Comparison of ENCODE assay signal across 1 cellular context in the genomic region with DNA sequence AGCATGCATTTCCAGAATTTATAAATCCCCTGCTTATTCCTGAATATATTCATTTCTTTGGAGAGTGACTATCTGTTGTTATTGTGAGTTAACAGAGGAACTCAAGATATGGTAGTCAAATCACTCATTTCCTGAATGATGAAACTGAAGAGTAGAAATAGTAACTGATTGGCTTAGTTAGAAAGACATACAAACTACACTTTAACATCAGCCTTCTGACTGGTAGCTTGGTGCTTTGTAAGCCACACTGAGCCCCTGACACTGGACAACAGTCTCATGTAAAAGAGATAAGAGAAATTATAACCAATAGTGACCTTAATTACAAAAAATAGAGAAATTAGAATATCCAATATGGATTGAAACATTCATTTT.
TF ChIP-seq lines count a peak whose summit lies in the region.

No MANE protein-coding gene starts in this region.

TF ChIP-seq in endothelial cell of umbilical vein, 7 proteins besides CTCF, POLR2A, EP300 and RAD21:
- TF ChIP-seq FOS (IDR thresholded peaks at IDR 0.05; ENCODE audit: borderline replicate concordance, insufficient read depth, low read length) (peak; percentile 9), EZH2 (IDR thresholded peaks at IDR 0.05; ENCODE audit: borderline replicate concordance, low read depth, low read length, severe bottlenecking) (no peak)
